ENCODE assay signal across 9 cellular contexts in the genomic region with DNA sequence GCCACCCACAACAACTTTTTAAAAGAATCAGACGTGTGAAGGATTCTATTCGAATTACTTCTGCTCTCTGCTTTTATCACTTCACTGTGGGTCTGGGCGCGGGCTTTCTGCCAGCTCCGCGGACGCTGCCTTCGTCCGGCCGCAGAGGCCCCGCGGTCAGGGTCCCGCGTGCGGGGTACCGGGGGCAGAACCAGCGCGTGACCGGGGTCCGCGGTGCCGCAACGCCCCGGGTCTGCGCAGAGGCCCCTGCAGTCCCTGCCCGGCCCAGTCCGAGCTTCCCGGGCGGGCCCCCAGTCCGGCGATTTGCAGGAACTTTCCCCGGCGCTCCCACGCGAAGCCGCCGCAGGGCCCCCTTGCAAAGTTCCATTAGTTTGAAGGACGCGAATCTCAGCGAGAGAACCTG. TPM values are rescaled to one million over a fixed set of nuclear protein-coding genes. Genes with fewer than 3 reads are reported as not detected.
DNase-seq lines count a peak whose midpoint lies in the region; ATAC-seq and TF ChIP-seq lines count a peak whose summit lies in the region.
"Had no signal": no experiment of that assay in that cellular context is flagged by ENCODE, and none has a peak within 500 bp of the region (broad histone marks: within the 10 kb centered on the region; RNA-seq: fewer than 3 reads in every experiment).

No MANE protein-coding gene starts in this region.

- no peak for TF ChIP-seq RAD21 in Ishikawa (IDR thresholded peaks at IDR 0.05; ENCODE audit: low read depth)

- no peak for TF ChIP-seq EP300 in Ishikawa (IDR thresholded peaks at IDR 0.05; ENCODE audit: borderline replicate concordance)

- H3K27ac ChIP-seq in layer of hippocampus (ENCODE audit: low read depth, low read length), result peak overlapping the region; percentile 84
- H3K27ac ChIP-seq: SK-N-MC had no signal

- peak overlapping the region; percentile 37 for H3K4me3 Mint-ChIP-seq in central memory CD8-positive, alpha-beta T cell
- peak overlapping the region; percentile 26 to 54 for H3K4me3 Mint-ChIP-seq in stimulated activated naive CD8-positive, alpha-beta T cell treated with anti-CD3 and anti-CD28 coated beads, Interleukin-15, amount 100 ng/mL, for 72 hours

- no peak for DNase-seq in central memory CD8-positive, alpha-beta T cell (ENCODE audit: low spot score in 2 of 2)
- DNase-seq in stimulated activated naive CD8-positive, alpha-beta T cell treated with anti-CD3 and anti-CD28 coated beads, Interleukin-15, amount 100 ng/mL, for 72 hours, result no peak
- no peak for DNase-seq in COLO829 (ENCODE audit: low spot score)
- no peak for DNase-seq in hepatic stellate cell (ENCODE audit: low spot score)
- DNase-seq in occipital lobe (lab: John Stamatoyannopoulos, UW), result no peak
- DNase-seq in HK-2 (ENCODE audit: unreplicated experiment), result no peak

- no peaks in the 10 kb centered on the region for H3K36me3 Mint-ChIP-seq in central memory CD8-positive, alpha-beta T cell (ENCODE audit: insufficient read depth)

- no peaks in the 10 kb centered on the region for H3K27me3 ChIP-seq in layer of hippocampus (ENCODE audit: control insufficient read depth, insufficient read depth, low read length)

- no peaks in the 10 kb centered on the region for H3K9me3 Mint-ChIP-seq in central memory CD8-positive, alpha-beta T cell
- H3K9me3 Mint-ChIP-seq in stimulated activated naive CD8-positive, alpha-beta T cell treated with anti-CD3 and anti-CD28 coated beads, Interleukin-15, amount 100 ng/mL, for 72 hours, result no peaks in the 10 kb centered on the region

- H3K4me1 Mint-ChIP-seq in central memory CD8-positive, alpha-beta T cell, result peaks cover 13% of the 10 kb centered on the region
- peaks cover 29% of the 10 kb centered on the region for H3K4me1 Mint-ChIP-seq in stimulated activated naive CD8-positive, alpha-beta T cell treated with anti-CD3 and anti-CD28 coated beads, Interleukin-15, amount 100 ng/mL, for 72 hours

- no peak overlapping the region for H3K27ac Mint-ChIP-seq in central memory CD8-positive, alpha-beta T cell (ENCODE audit: low read depth)
- H3K27ac Mint-ChIP-seq in stimulated activated naive CD8-positive, alpha-beta T cell treated with anti-CD3 and anti-CD28 coated beads, Interleukin-15, amount 100 ng/mL, for 72 hours, result no peak overlapping the region

- H3K27me3 Mint-ChIP-seq in central memory CD8-positive, alpha-beta T cell, result peaks cover 78% of the 10 kb centered on the region
- peaks cover 85% of the 10 kb centered on the region for H3K27me3 Mint-ChIP-seq in stimulated activated naive CD8-positive, alpha-beta T cell treated with anti-CD3 and anti-CD28 coated beads, Interleukin-15, amount 100 ng/mL, for 72 hours

- no peak for ATAC-seq in central memory CD8-positive, alpha-beta T cell (replicated peaks; ENCODE audit: extremely low read depth, poor library complexity, severe bottlenecking)
- no peak for ATAC-seq in stimulated activated naive CD8-positive, alpha-beta T cell treated with anti-CD3 and anti-CD28 coated beads, Interleukin-15, amount 100 ng/mL, for 72 hours

TF ChIP-seq in Ishikawa, 13 proteins besides CTCF, POLR2A, EP300 and RAD21:
- TF ChIP-seq CREB1 (IDR thresholded peaks at IDR 0.05; ENCODE audit: low read depth) (no peak), TAF1 (IDR thresholded peaks at IDR 0.05; ENCODE audit: low read depth) (no peak), ZBTB7A (IDR thresholded peaks at IDR 0.05; ENCODE audit: low read depth) (0 out of 2 replicates have a peak, but pooled peaks have one; percentile 35)

RNA-seq across cellular contexts. Expression of gene HTRA1, which starts 0.5 kb away (rescaled TPM):
- total RNA-seq in occipital lobe, result 58.5 TPM

RNA-seq across cellular contexts. Expression of gene ARMS2, which starts 6.4 kb away (rescaled TPM):
- total RNA-seq in occipital lobe, result not detected
